In genomic region chr6:33788694-33789549, GRCh38 we compare ENCODE assay signal across 1 cellular context.
TF ChIP-seq lines count a peak whose summit lies in the region.

TSS of gene LEMD2 (minus strand) at chr6:33789130. CDS start at chr6:33789116, 14 bp downstream.

TF ChIP-seq in K562, 482 proteins besides CTCF, POLR2A, EP300 and RAD21 (continued from another document and continues in another):
- peak; percentile 78; the same call in 1 of the 2 replicates for TF ChIP-seq CUX1 (CRISPR knock-in tag; IDR thresholded peaks at IDR 0.05)
- TF ChIP-seq USF2 (CRISPR knock-in tag; IDR thresholded peaks at IDR 0.05) = no peak
- no peak for TF ChIP-seq ARHGAP35 (IDR thresholded peaks at IDR 0.05; ENCODE audit: partially characterized antibody)
- TF ChIP-seq ILF3 (IDR thresholded peaks at IDR 0.05; ENCODE audit: borderline replicate concordance) = no peak; the same call in 1 of the 2 replicates
- TF ChIP-seq U2AF1 (optimal IDR thresholded peaks at IDR 0.05; ENCODE audit: low read depth, low read length) = peak; percentile 56
- TF ChIP-seq POU5F1 (IDR thresholded peaks at IDR 0.05; ENCODE audit: borderline replicate concordance, low read depth, low read length, partially characterized antibody) = peak; percentile 39
- peak; percentile 73; the same call in 1 of the 2 replicates for TF ChIP-seq HBP1 (CRISPR knock-in tag; IDR thresholded peaks at IDR 0.05)
- TF ChIP-seq ESRRA (IDR thresholded peaks at IDR 0.05; ENCODE audit: borderline replicate concordance, low read depth) = no peak; the same call in 1 of the 2 replicates
- TF ChIP-seq MEF2D (tag; conservative IDR thresholded peaks at IDR 0.05; ENCODE audit: low read depth) = peak; percentile 81
- peak; percentile 87 for TF ChIP-seq PHF8 (IDR thresholded peaks at IDR 0.05; ENCODE audit: borderline replicate concordance, low read length)
- peak; percentile 67 to 75; a peak in 3 of 4 replicates for TF ChIP-seq FOXK2 (conservative IDR thresholded peaks at IDR 0.05 in 1 of 2, IDR thresholded peaks at IDR 0.05 in 1 of 2; ENCODE audit: low read depth in 2 of 2)
- peak; percentile 89 for TF ChIP-seq GTF2E2 (tag; IDR thresholded peaks at IDR 0.05)
- TF ChIP-seq ELF4 (CRISPR knock-in tag; IDR thresholded peaks at IDR 0.05) = peak; percentile 97
- no peak for TF ChIP-seq SMARCE1 (IDR thresholded peaks at IDR 0.05)
- TF ChIP-seq CREB3 (tag; conservative IDR thresholded peaks at IDR 0.05; ENCODE audit: low read depth) = peak; percentile 95
- TF ChIP-seq ZBTB11 (CRISPR knock-in tag; IDR thresholded peaks at IDR 0.05) = peak in 1 of 3 experiments; percentile 90; a peak in 2 of 6 replicates
- peak; percentile 55 for TF ChIP-seq RBM22 (IDR thresholded peaks at IDR 0.05; ENCODE audit: low read depth, low read length, poor library complexity, severe bottlenecking)
- peak in 1 of 2 experiments; percentile 72 for TF ChIP-seq AFF1 (IDR thresholded peaks at IDR 0.05; ENCODE audit: low read depth in 1 of 2, partially characterized antibody in 2 of 2)
- TF ChIP-seq MAFK (IDR thresholded peaks at IDR 0.05; ENCODE audit: low read length) = peak; percentile 32; the same call in 1 of the 2 replicates
- TF ChIP-seq YY1 (IDR thresholded peaks at IDR 0.05; ENCODE audit: borderline replicate concordance in 1 of 3, control insufficient read depth in 1 of 3, extremely low read depth in 1 of 3, insufficient read depth in 3 of 3, insufficient read length in 1 of 3, insufficient replicate concordance in 2 of 3, low read depth in 1 of 3, low read length in 2 of 3) = peak; percentile 100
- TF ChIP-seq MECOM (CRISPR knock-in tag; IDR thresholded peaks at IDR 0.05) = 0 out of 2 replicates have a peak, but pooled peaks have one; percentile 61
- TF ChIP-seq CBX1 (IDR thresholded peaks at IDR 0.05; ENCODE audit: low read depth) = peak; percentile 73
- peak in 1 of 2 experiments; percentile 25; a peak in 1 of 4 replicates for TF ChIP-seq ZMIZ1 (IDR thresholded peaks at IDR 0.05; ENCODE audit: low read depth in 2 of 2, low read length in 2 of 2)
- peak; percentile 99 for TF ChIP-seq ZNF584 (CRISPR knock-in tag; IDR thresholded peaks at IDR 0.05; ENCODE audit: low read depth)
- TF ChIP-seq CTCFL (IDR thresholded peaks at IDR 0.05; ENCODE audit: borderline replicate concordance, insufficient read depth, low read depth, low read length, poor library complexity, severe bottlenecking) = peak; percentile 2
- peak; percentile 39 for TF ChIP-seq PCBP1 (IDR thresholded peaks at IDR 0.05; ENCODE audit: low read depth, low read length, poor library complexity, severe bottlenecking)
- TF ChIP-seq SOX6 (IDR thresholded peaks at IDR 0.05) = peak; percentile 71; the same call in 1 of the 2 replicates
- no peak; the same call in 1 of the 2 replicates for TF ChIP-seq ZNF224 (CRISPR knock-in tag; IDR thresholded peaks at IDR 0.05)
- peak; percentile 72; the same call in 1 of the 2 replicates for TF ChIP-seq SRSF1 (IDR thresholded peaks at IDR 0.05; ENCODE audit: low read depth, low read length)
- TF ChIP-seq KAT2B (IDR thresholded peaks at IDR 0.05; ENCODE audit: low read depth, low read length) = no peak
